Comparison of ENCODE assay signal across 11 cellular contexts in the genomic region with DNA sequence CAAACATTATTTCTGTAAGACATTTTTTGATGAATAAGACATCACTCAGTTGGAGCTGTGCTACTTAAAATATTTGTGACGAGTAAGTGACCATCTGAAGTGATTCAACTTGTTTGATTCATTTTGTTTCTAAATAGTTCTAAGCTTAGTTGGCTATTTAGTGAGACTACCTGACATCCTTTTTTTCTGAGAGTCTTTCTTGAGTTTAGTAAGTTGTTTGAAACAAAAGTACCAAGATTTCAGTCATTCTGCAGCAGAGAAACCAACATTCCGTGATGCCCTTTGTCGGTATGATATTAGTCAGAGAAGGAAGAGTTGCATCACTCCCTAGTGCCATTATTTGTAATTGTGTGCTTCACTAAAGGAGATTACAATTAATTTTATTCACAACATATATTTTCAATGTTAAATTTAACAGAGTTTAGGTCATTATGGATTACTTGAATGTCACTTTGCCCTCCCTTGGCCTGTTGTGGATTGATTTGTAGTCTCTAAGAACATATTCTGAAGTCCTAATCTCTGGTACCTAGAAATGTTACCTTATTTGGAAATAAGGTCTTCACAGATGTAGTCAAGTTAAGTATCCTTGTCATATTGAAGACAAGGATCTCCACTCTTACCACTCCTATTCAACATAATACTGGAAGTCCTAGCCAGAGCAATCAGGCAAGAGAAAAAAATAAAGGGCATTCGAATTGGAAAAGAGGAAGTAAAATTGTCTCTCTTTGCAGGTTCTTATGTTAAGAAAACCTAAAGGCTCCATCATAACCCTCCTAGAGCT.
A peak's percentile ranks its signal among the peaks of the same experiment; 100 is the strongest.
DNase-seq lines count a peak whose midpoint lies in the region; ATAC-seq and TF ChIP-seq lines count a peak whose summit lies in the region.
"Had no signal": no experiment of that assay in that cellular context is flagged by ENCODE, and none has a peak within 500 bp of the region (broad histone marks: within the 10 kb centered on the region; RNA-seq: fewer than 3 reads in every experiment).

No MANE protein-coding gene starts in this region.

- no TSS peak for BruUV-seq in A673 (replicated peaks; lab: Mats Ljungman, UMichigan)

- H3K27ac ChIP-seq in RWPE2 (ENCODE audit: poor library complexity, severe bottlenecking) (peak overlapping the region; percentile 98), A673 (ENCODE audit: low read depth, low read length, poor library complexity, severe bottlenecking) (no peak overlapping the region)
- H3K27ac ChIP-seq: KMS-11 had no signal

- H3K36me3 ChIP-seq in RWPE2 (ENCODE audit: low read depth), result no peaks in the 10 kb centered on the region
- no peaks in the 10 kb centered on the region for H3K36me3 ChIP-seq in A673 (ENCODE audit: insufficient read depth, low read length, poor library complexity, severe bottlenecking)

- H3K4me3 ChIP-seq in RWPE2 (ENCODE audit: severe bottlenecking), result no peak overlapping the region
- no peak overlapping the region for H3K4me3 ChIP-seq in foreskin fibroblast (ENCODE audit: low read depth in 1 of 2, low read length in 2 of 2)
- H3K4me3 ChIP-seq in A673 (ENCODE audit: low read depth, low read length, poor library complexity, severe bottlenecking), result no peak overlapping the region

- H3K4me1 ChIP-seq in RWPE2 (ENCODE audit: insufficient read depth, poor library complexity, severe bottlenecking), result peaks cover 22% of the 10 kb centered on the region
- H3K4me1 ChIP-seq in A673 (ENCODE audit: insufficient read depth, low read length, poor library complexity, severe bottlenecking), result no peaks in the 10 kb centered on the region

- H3K27me3 ChIP-seq in RWPE2 (ENCODE audit: insufficient read depth, poor library complexity, severe bottlenecking), result no peaks in the 10 kb centered on the region
- H3K27me3 ChIP-seq in A673 (replicated peaks; ENCODE audit: insufficient read depth, low read depth, low read length, poor library complexity), result no peaks in the 10 kb centered on the region

- ATAC-seq in GM21723 (IDR thresholded peaks at IDR 0.05; ENCODE audit: unreplicated experiment), result peak; percentile 73
- ATAC-seq in RWPE2 (ENCODE audit: low read depth), result peak; percentile 79
- ATAC-seq in left lobe of liver, result no peak
- ATAC-seq: effector memory CD8-positive, alpha-beta T cell had no signal

- TF ChIP-seq CTCF in GM10266 (IDR thresholded peaks at IDR 0.05; ENCODE audit: control insufficient read depth, insufficient read depth, low read depth, missing control alignments), result no peak
- TF ChIP-seq CTCF in RWPE2 (IDR thresholded peaks at IDR 0.05; ENCODE audit: poor library complexity, severe bottlenecking), result peak; percentile 9
- no peak for TF ChIP-seq CTCF in foreskin fibroblast (IDR thresholded peaks at IDR 0.05; ENCODE audit: low read depth, low read length)
- no peak for TF ChIP-seq CTCF in A673 (conservative IDR thresholded peaks at IDR 0.05; ENCODE audit: low read depth, low read length)

- intact Hi-C loops in A673 (cut with micrococcal nuclease; ENCODE audit: unreplicated experiment), result no loop called here
- intact Hi-C loops in posterior cingulate gyrus (cut with DNase I), result no loop called here

- H3K9me3 ChIP-seq in RWPE2 (ENCODE audit: severe bottlenecking) (no peaks in the 10 kb centered on the region), A673 (ENCODE audit: low read depth, low read length, poor library complexity, severe bottlenecking) (no peaks in the 10 kb centered on the region)

- CTCF ChIA-PET in A673 (lab: Charles Lee), result no interaction called here

- peak; percentile 9 for DNase-seq in GM10266 (ENCODE audit: extremely low spot score)
- no peak for DNase-seq in RWPE2 (ENCODE audit: low spot score)
- DNase-seq in foreskin fibroblast, result peak; percentile 68 to 78
- DNase-seq in A673 (ENCODE audit: low spot score), result no peak
- no peak for DNase-seq in posterior cingulate gyrus
- DNase-seq in activated gamma-delta T cell treated with Interleukin-2 at 50 U/mL for 16 hours, result no peak
- DNase-seq in left lobe of liver (ENCODE audit: low spot score), result no peak
- DNase-seq: effector memory CD8-positive, alpha-beta T cell; H9 had no signal

- POLR2A ChIA-PET in A673 (lab: Charles Lee; ENCODE audit: low non-redundant PET), result no interaction called here

Comparison
In these comparisons a context has a peak if more than half of its experiments do, and no peak if none do; other contexts are left out.
1. DNase-seq: peak in GM10266 (single experiment) and foreskin fibroblast (2 of 2); none in RWPE2 (single experiment), A673 (single experiment), posterior cingulate gyrus (0 of 10), activated gamma-delta T cell treated with Interleukin-2 at 50 U/mL for 16 hours (single experiment) and left lobe of liver (single experiment).